ENCODE assay signal across 11 cellular contexts in genomic region chr14:96574633-96575191, GRCh38.
DNase-seq lines count a peak whose midpoint lies in the region; ATAC-seq and TF ChIP-seq lines count a peak whose summit lies in the region.
"Had no signal": no experiment of that assay in that cellular context is flagged by ENCODE, and none has a peak within 500 bp of the region (broad histone marks: within the 10 kb centered on the region; RNA-seq: fewer than 3 reads in every experiment).

No MANE protein-coding gene starts in this region.

- ATAC-seq in stimulated activated naive B cell treated with anti-CD40 and anti-IgM and Interleukin-4, amounts not matched to agents 10 μg/mL and 1 μg/mL and 100 μg/mL, for 72 hours (replicated peaks): no peak
- ATAC-seq in HG03095 (IDR thresholded peaks at IDR 0.05; ENCODE audit: unreplicated experiment): no peak
- ATAC-seq: activated T-helper 17 cell treated with anti-CD3 and anti-CD28 coated beads, Interleukin-2, amount 50 U/mL, for 72 hours; gastrocnemius medialis; natural killer cell had no signal

- no peaks in the 10 kb centered on the region for H3K9me3 Mint-ChIP-seq in nephron progenitor cell
- no peaks in the 10 kb centered on the region for H3K9me3 Mint-ChIP-seq in stimulated activated naive B cell treated with anti-CD40 and anti-IgM and Interleukin-4, amounts not matched to agents 10 μg/mL and 1 μg/mL and 100 μg/mL, for 72 hours
- no peaks in the 10 kb centered on the region for H3K9me3 Mint-ChIP-seq in activated T-cell treated with anti-CD3 and anti-CD28 coated beads, Interleukin-2, amount 50 U/mL, for 24 hours
- H3K9me3 Mint-ChIP-seq: activated T-helper 17 cell treated with anti-CD3 and anti-CD28 coated beads, Interleukin-2, amount 50 U/mL, for 72 hours; natural killer cell had no signal

- 21 to 29% methylated on average over 3 of the region's 3 CpGs for WGBS in lower leg skin, 2 donors

- no peak overlapping the region for H3K4me3 Mint-ChIP-seq in nephron progenitor cell
- no peak overlapping the region for H3K4me3 Mint-ChIP-seq in stimulated activated naive B cell treated with anti-CD40 and anti-IgM and Interleukin-4, amounts not matched to agents 10 μg/mL and 1 μg/mL and 100 μg/mL, for 72 hours
- no peak overlapping the region for H3K4me3 Mint-ChIP-seq in activated T-cell treated with anti-CD3 and anti-CD28 coated beads, Interleukin-2, amount 50 U/mL, for 24 hours
- H3K4me3 Mint-ChIP-seq: activated T-helper 17 cell treated with anti-CD3 and anti-CD28 coated beads, Interleukin-2, amount 50 U/mL, for 72 hours; natural killer cell had no signal

- DNase-seq in GM03348 (ENCODE audit: low spot score) (peak; percentile 74), NCI-H2029 (lab: John Stamatoyannopoulos, UW) (peak; percentile 82), dedifferentiated amniotic fluid mesenchymal stem cell (ENCODE audit: extremely low spot score) (peak; percentile 21), nephron progenitor cell (no peak), lower leg skin (ENCODE audit: low spot score in 2 of 2) (no peak)
- no peak for DNase-seq in stimulated activated naive B cell treated with anti-CD40 and anti-IgM and Interleukin-4, amounts not matched to agents 10 μg/mL and 1 μg/mL and 100 μg/mL, for 72 hours
- no peak for DNase-seq in activated T-cell treated with anti-CD3 and anti-CD28 coated beads, Interleukin-2, amount 50 U/mL, for 24 hours
- DNase-seq: gastrocnemius medialis, natural killer cell had no signal

- TF ChIP-seq CTCF in nephron progenitor cell (IDR thresholded peaks at IDR 0.05): no peak
- no peak for TF ChIP-seq CTCF in lower leg skin (IDR thresholded peaks at IDR 0.05)

- intact Hi-C loops in lower leg skin (cut with DNase I; ENCODE audit: low total_unique reads): no loop called here

- TF ChIP-seq POLR2A in lower leg skin (IDR thresholded peaks at IDR 0.05): no peak

- peaks cover 34% of the 10 kb centered on the region for H3K4me1 Mint-ChIP-seq in nephron progenitor cell
- H3K4me1 Mint-ChIP-seq in stimulated activated naive B cell treated with anti-CD40 and anti-IgM and Interleukin-4, amounts not matched to agents 10 μg/mL and 1 μg/mL and 100 μg/mL, for 72 hours: peaks cover 16 to 23% of the 10 kb centered on the region in 2 donors
- peaks cover 10% of the 10 kb centered on the region for H3K4me1 Mint-ChIP-seq in activated T-cell treated with anti-CD3 and anti-CD28 coated beads, Interleukin-2, amount 50 U/mL, for 24 hours (ENCODE audit: low read depth)
- H3K4me1 Mint-ChIP-seq: activated T-helper 17 cell treated with anti-CD3 and anti-CD28 coated beads, Interleukin-2, amount 50 U/mL, for 72 hours had no signal

- no peaks in the 10 kb centered on the region for H3K27me3 Mint-ChIP-seq in nephron progenitor cell (ENCODE audit: low read depth, poor library complexity)
- no peaks in the 10 kb centered on the region for H3K27me3 Mint-ChIP-seq in stimulated activated naive B cell treated with anti-CD40 and anti-IgM and Interleukin-4, amounts not matched to agents 10 μg/mL and 1 μg/mL and 100 μg/mL, for 72 hours
- no peaks in the 10 kb centered on the region for H3K27me3 Mint-ChIP-seq in activated T-cell treated with anti-CD3 and anti-CD28 coated beads, Interleukin-2, amount 50 U/mL, for 24 hours
- H3K27me3 Mint-ChIP-seq: activated T-helper 17 cell treated with anti-CD3 and anti-CD28 coated beads, Interleukin-2, amount 50 U/mL, for 72 hours had no signal

- no peak overlapping the region for H3K4me3 ChIP-seq in lower leg skin (ENCODE audit: low read depth, poor library complexity, severe bottlenecking)
- H3K4me3 ChIP-seq: gastrocnemius medialis had no signal

- H3K27ac Mint-ChIP-seq in nephron progenitor cell: peak overlapping the region; percentile 27
- H3K27ac Mint-ChIP-seq in stimulated activated naive B cell treated with anti-CD40 and anti-IgM and Interleukin-4, amounts not matched to agents 10 μg/mL and 1 μg/mL and 100 μg/mL, for 72 hours: no peak overlapping the region
- H3K27ac Mint-ChIP-seq in activated T-cell treated with anti-CD3 and anti-CD28 coated beads, Interleukin-2, amount 50 U/mL, for 24 hours: no peak overlapping the region
- H3K27ac Mint-ChIP-seq: activated T-helper 17 cell treated with anti-CD3 and anti-CD28 coated beads, Interleukin-2, amount 50 U/mL, for 72 hours; natural killer cell had no signal

- H3K36me3 Mint-ChIP-seq in nephron progenitor cell (ENCODE audit: low read depth): peaks cover 20% of the 10 kb centered on the region
- H3K36me3 Mint-ChIP-seq in stimulated activated naive B cell treated with anti-CD40 and anti-IgM and Interleukin-4, amounts not matched to agents 10 μg/mL and 1 μg/mL and 100 μg/mL, for 72 hours: peaks cover 9 to 31% of the 10 kb centered on the region in 2 donors
- H3K36me3 Mint-ChIP-seq in activated T-cell treated with anti-CD3 and anti-CD28 coated beads, Interleukin-2, amount 50 U/mL, for 24 hours (ENCODE audit: low read depth): peaks cover 36% of the 10 kb centered on the region
- H3K36me3 Mint-ChIP-seq: natural killer cell had no signal

Comparison
In these comparisons a context has a peak if more than half of its experiments do, and no peak if none do; other contexts are left out.
1. DNase-seq: peak in GM03348 (single experiment), NCI-H2029 (single experiment) and dedifferentiated amniotic fluid mesenchymal stem cell (single experiment); none in nephron progenitor cell (single experiment), stimulated activated naive B cell treated with anti-CD40 and anti-IgM and Interleukin-4, amounts not matched to agents 10 μg/mL and 1 μg/mL and 100 μg/mL, for 72 hours (single experiment), lower leg skin (0 of 2) and activated T-cell treated with anti-CD3 and anti-CD28 coated beads, Interleukin-2, amount 50 U/mL, for 24 hours (single experiment).